19 cellular contexts compared by ENCODE assay signal in the genomic region with DNA sequence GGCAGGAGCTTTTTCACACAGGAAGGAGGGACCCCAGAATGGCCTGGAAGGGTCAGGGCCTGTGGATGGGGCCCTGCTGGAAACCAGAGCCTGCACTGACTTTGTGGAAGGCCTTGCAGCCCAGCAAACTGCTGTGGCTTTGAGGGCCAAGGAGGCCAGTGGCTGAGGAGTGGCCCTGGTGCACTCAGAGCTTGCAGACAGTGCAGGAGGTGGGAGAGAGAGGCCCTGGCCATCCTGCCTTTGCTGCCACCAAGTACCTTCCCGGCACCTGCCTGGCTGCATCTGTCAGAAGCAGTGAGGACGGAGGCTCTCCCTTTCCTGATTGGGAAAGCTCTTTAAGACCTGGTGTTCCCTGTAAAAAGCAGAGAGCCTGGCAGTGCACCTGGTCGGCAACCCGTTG. TPM values are rescaled to one million over a fixed set of nuclear protein-coding genes. Genes with fewer than 3 reads are reported as not detected.
DNase-seq lines count a peak whose midpoint lies in the region; ATAC-seq, FAIRE-seq and TF ChIP-seq lines count a peak whose summit lies in the region.
"Had no signal": no experiment of that assay in that cellular context is flagged by ENCODE, and none has a peak within 500 bp of the region (broad histone marks: within the 10 kb centered on the region; RNA-seq: fewer than 3 reads in every experiment).

No MANE protein-coding gene starts in this region.

- DNase-seq in right lobe of liver (peak in 2 of 3 donors; percentile 14 to 29), HepG2 (ENCODE audit: low spot score) (no peak), aorta (peak; percentile 21 to 66), PC-9 (no peak)
- no peak for DNase-seq in effector memory CD8-positive, alpha-beta T cell
- DNase-seq: anterior cingulate cortex, DMS53, erythroblast, mammary epithelial cell, MM.1S, occipital lobe, SJCRH30, stomach had no signal

- no peak for TF ChIP-seq RAD21 in HepG2 (CRISPR knock-in tag; IDR thresholded peaks at IDR 0.05)

- H3K27me3 ChIP-seq in right lobe of liver: no peaks in the 10 kb centered on the region
- H3K27me3 ChIP-seq in HepG2 (ENCODE audit: control insufficient read depth in 1 of 2, insufficient read depth in 2 of 2, low read length in 2 of 2): peaks cover 6 to 27% of the 10 kb centered on the region in 2 experiments
- no peaks in the 10 kb centered on the region for H3K27me3 ChIP-seq in aorta (ENCODE audit: control insufficient read depth in 1 of 2, insufficient read depth in 2 of 2, low read length in 1 of 2)
- H3K27me3 ChIP-seq in PC-9 (ENCODE audit: insufficient read depth, low read depth): peaks cover 4% of the 10 kb centered on the region; the same call in 1 of the 2 replicates
- H3K27me3 ChIP-seq: SJCRH30, stomach, vagina had no signal

- H4K20me1 ChIP-seq in HepG2 (ENCODE audit: insufficient read depth, low read length): no peaks in the 10 kb centered on the region
- no peaks in the 10 kb centered on the region for H4K20me1 ChIP-seq in PC-9 (ENCODE audit: insufficient read depth)

- no peak overlapping the region for H3K9ac ChIP-seq in HepG2 (ENCODE audit: insufficient read depth, low read depth, low read length)

- BruUV-seq in HepG2 (replicated peaks; lab: Mats Ljungman, UMichigan): no TSS peak
- BruUV-seq in PC-9 (replicated peaks; lab: Mats Ljungman, UMichigan): no TSS peak

- no peak overlapping the region for H3K4me3 ChIP-seq in right lobe of liver
- no peak overlapping the region for H3K4me3 ChIP-seq in HepG2 (replicated peaks in 1 of 3; ENCODE audit: insufficient read depth in 1 of 3, low read depth in 2 of 3, low read length in 3 of 3)
- H3K4me3 ChIP-seq in aorta (ENCODE audit: low read length in 2 of 2): no peak overlapping the region
- no peak overlapping the region for H3K4me3 ChIP-seq in PC-9
- H3K4me3 ChIP-seq: SJCRH30, stomach, vagina had no signal

- WGBS in right lobe of liver (ENCODE audit: insufficient coverage, low coverage, low lambda C conversion rate, missing lambda C conversion rate): 79% methylated on average over 2 of the region's 4 CpGs
- 27% methylated on average over 3 of the region's 4 CpGs for WGBS in HepG2 (ENCODE audit: low lambda C conversion rate)
- WGBS in aorta, 2 donors: 80 to 87% methylated on average over 4 of the region's 4 CpGs

- no peak overlapping the region for H3K27ac ChIP-seq in right lobe of liver
- H3K27ac ChIP-seq in HepG2 (ENCODE audit: extremely low read length, insufficient read depth, low read length): no peak overlapping the region
- peak overlapping the region; percentile 76 for H3K27ac ChIP-seq in VCaP
- H3K27ac ChIP-seq in aorta (ENCODE audit: low read depth in 1 of 2, low read length in 2 of 2): no peak overlapping the region
- no peak overlapping the region for H3K27ac ChIP-seq in PC-9
- H3K27ac ChIP-seq: SJCRH30, vagina had no signal

- no peak for TF ChIP-seq POLR2A in right lobe of liver (IDR thresholded peaks at IDR 0.05)
- TF ChIP-seq POLR2A in HepG2 (IDR thresholded peaks at IDR 0.05; ENCODE audit: insufficient read depth in 1 of 2, low read depth in 2 of 2, low read length in 2 of 2): no peak

- no peaks in the 10 kb centered on the region for H3K27me3 Mint-ChIP-seq in effector memory CD8-positive, alpha-beta T cell

- H3K4me3 Mint-ChIP-seq in effector memory CD8-positive, alpha-beta T cell: peak overlapping the region; percentile 82 to 97

- peaks cover 44% of the 10 kb centered on the region for H3K36me3 Mint-ChIP-seq in effector memory CD8-positive, alpha-beta T cell (ENCODE audit: insufficient read depth)

- H3K9me2 ChIP-seq in PC-9 (ENCODE audit: insufficient read depth): no peaks in the 10 kb centered on the region

- H2AFZ ChIP-seq in HepG2 (ENCODE audit: low read length) (no peak overlapping the region), PC-9 (no peak overlapping the region)

- no peaks in the 10 kb centered on the region for H3K36me3 ChIP-seq in right lobe of liver
- no peaks in the 10 kb centered on the region for H3K36me3 ChIP-seq in HepG2 (replicated peaks in 1 of 2; ENCODE audit: control insufficient read depth in 1 of 2, insufficient read depth in 2 of 2, low read length in 2 of 2)
- H3K36me3 ChIP-seq in aorta (ENCODE audit: control insufficient read depth in 1 of 2, insufficient read depth in 2 of 2, low read length in 1 of 2): no peaks in the 10 kb centered on the region
- H3K36me3 ChIP-seq in PC-9 (ENCODE audit: low read depth): no peaks in the 10 kb centered on the region
- H3K36me3 ChIP-seq: SJCRH30, stomach, vagina had no signal

- peaks cover 75 to 86% of the 10 kb centered on the region in 2 donors for H3K4me1 Mint-ChIP-seq in effector memory CD8-positive, alpha-beta T cell (ENCODE audit: low read depth in 2 of 2)

- CTCF ChIA-PET in HepG2 (lab: Yijun Ruan, JAX; ENCODE audit: low intra/inter-chr PET ratio, low total read pairs) (no interaction called here), PC-9 (lab: Charles Lee) (no interaction called here)

- H3K9me3 ChIP-seq in right lobe of liver (no peaks in the 10 kb centered on the region), HepG2 (ENCODE audit: low read length) (no peaks in the 10 kb centered on the region), aorta (ENCODE audit: control insufficient read depth, low read length) (no peaks in the 10 kb centered on the region), PC-9 (ENCODE audit: insufficient read depth, low read depth) (no peaks in the 10 kb centered on the region)
- H3K9me3 ChIP-seq: stomach, vagina had no signal

- no peaks in the 10 kb centered on the region for H3K4me1 ChIP-seq in right lobe of liver
- no peaks in the 10 kb centered on the region for H3K4me1 ChIP-seq in HepG2 (ENCODE audit: insufficient read depth, low read length)
- H3K4me1 ChIP-seq in aorta (ENCODE audit: control insufficient read depth in 1 of 2, insufficient read depth in 2 of 2, low read length in 2 of 2): no peaks in the 10 kb centered on the region
- no peaks in the 10 kb centered on the region for H3K4me1 ChIP-seq in PC-9 (replicated peaks; ENCODE audit: insufficient read depth)

- peak overlapping the region; percentile 91 to 98 for H3K27ac Mint-ChIP-seq in effector memory CD8-positive, alpha-beta T cell

- H3K4me2 ChIP-seq in HepG2 (ENCODE audit: low read depth, low read length) (no peak overlapping the region), PC-9 (no peak overlapping the region)

- intact Hi-C loops in right lobe of liver (cut with DNase I) (no loop called here), HepG2 (cut with micrococcal nuclease; ENCODE audit: unreplicated experiment) (no loop called here), aorta (cut with DNase I) (no loop called here), PC-9 (cut with micrococcal nuclease; ENCODE audit: unreplicated experiment) (no loop called here)

- POLR2A ChIA-PET in HepG2 (lab: Yijun Ruan, JAX) (no interaction called here), PC-9 (lab: Charles Lee; ENCODE audit: unreplicated experiment) (no interaction called here)

- in situ Hi-C loops in HepG2 (cut with HindIII; ENCODE audit: extremely low pct_ligation_motif_present, low pct_unique_long_range_greater_than_20kb): no loop called here

- ATAC-seq in right lobe of liver: no peak
- ATAC-seq in HepG2: no peak
- ATAC-seq in effector memory CD8-positive, alpha-beta T cell (replicated peaks): no peak
- ATAC-seq in aorta (ENCODE audit: low FRiP score): no peak
- no peak for ATAC-seq in GM21786 (IDR thresholded peaks at IDR 0.05; ENCODE audit: unreplicated experiment)
- no peak for ATAC-seq in GM21526 (IDR thresholded peaks at IDR 0.05; ENCODE audit: low FRiP score, unreplicated experiment)

- no peaks in the 10 kb centered on the region for H3K9me3 Mint-ChIP-seq in effector memory CD8-positive, alpha-beta T cell

- H3F3A ChIP-seq in PC-9 (ENCODE audit: insufficient read depth, low read depth): no peaks in the 10 kb centered on the region

- TF ChIP-seq CTCF in right lobe of liver (IDR thresholded peaks at IDR 0.05): no peak
- TF ChIP-seq CTCF in HepG2 (CRISPR knock-in tag; IDR thresholded peaks at IDR 0.05): no peak
- TF ChIP-seq CTCF in VCaP (conservative IDR thresholded peaks at IDR 0.05): no peak
- no peak for TF ChIP-seq CTCF in PC-9 (conservative IDR thresholded peaks at IDR 0.05)

- TF ChIP-seq EP300 in HepG2 (IDR thresholded peaks at IDR 0.05; ENCODE audit: low read depth in 2 of 2, low read length in 2 of 2) (no peak), HepG2 (CRISPR knock-in tag; IDR thresholded peaks at IDR 0.05; ENCODE audit: borderline replicate concordance) (no peak)

- no peak for FAIRE-seq in HepG2 (lab: Jason Lieb, UNC)
- FAIRE-seq: colon had no signal

- H3K79me2 ChIP-seq in HepG2 (ENCODE audit: insufficient read depth, low read length): no peaks in the 10 kb centered on the region
- H3K79me2 ChIP-seq in PC-9 (ENCODE audit: low read depth): no peaks in the 10 kb centered on the region

TF ChIP-seq in HepG2, 621 proteins besides CTCF, POLR2A, EP300 and RAD21 (continues in another document):
- no peak for TF ChIP-seq GLI4 (CRISPR knock-in tag; IDR thresholded peaks at IDR 0.05; ENCODE audit: borderline replicate concordance)
- no peak for TF ChIP-seq ZNF703 (CRISPR knock-in tag; IDR thresholded peaks at IDR 0.05; ENCODE audit: borderline replicate concordance)

RNA-seq across cellular contexts. Expression of a gene that starts 6.4 kb away (rescaled TPM):
- total RNA-seq in right lobe of liver (1 to 10 TPM; 1.2 to 4.9 (median 2.2) TPM), HepG2 (2016; rRNA removed; fragmentation: Illumina TruSeq; extraction: Trizol) (8.7 and 9.2 TPM in 2 replicates), aorta (10 to 100 TPM; 14.1 to 42.9 TPM), PC-9 (2021) (not detected in 2 replicates)
- total RNA-seq in HepG2 (2016; cell fraction: cytosol; rRNA removed; fragmentation: Illumina TruSeq; extraction: Trizol; ENCODE audit: low read depth): 5.7 and 10.5 TPM in 2 replicates
- total RNA-seq in HepG2 (2016; cell fraction: insoluble cytoplasmic fraction; rRNA removed; fragmentation: Illumina TruSeq; extraction: Trizol): 8.0 and 9.9 TPM in 2 replicates
- total RNA-seq in HepG2 (2016; cell fraction: membrane; rRNA removed; fragmentation: Illumina TruSeq; extraction: Trizol): 9.1 and 10.1 TPM in 2 replicates
- total RNA-seq in HepG2 (2016; cell fraction: nucleus; rRNA removed; fragmentation: Illumina TruSeq; extraction: Trizol): 2.9 and 4.0 TPM in 2 replicates
- polyA plus RNA-seq in HepG2 (2011; rRNA removed) (4.4 TPM in 2 replicates), aorta (10 to 100 TPM; 16.5 to 30.4 TPM)
- polyA plus RNA-seq in HepG2 (2011; cell fraction: cytosol; rRNA removed): 3.9 and 5.6 TPM in 2 replicates
- polyA plus RNA-seq in HepG2 (2011; cell fraction: nucleus; rRNA removed): 4.4 and 6.8 TPM in 2 replicates
- 3.9 and 7.4 TPM in 2 replicates for polyA plus RNA-seq in HepG2 (2012)
- 7.4 and 12.4 TPM in 2 replicates for polyA plus RNA-seq in HepG2 (2016; cell fraction: cytosol; fragmentation: Illumina TruSeq; extraction: Trizol; ENCODE audit: low read depth)
- 7.8 and 11.1 TPM in 2 replicates for polyA plus RNA-seq in HepG2 (2016; cell fraction: insoluble cytoplasmic fraction; fragmentation: Illumina TruSeq; extraction: Trizol; ENCODE audit: low read depth)
- 9.1 and 13.5 TPM in 2 replicates for polyA plus RNA-seq in HepG2 (2016; cell fraction: membrane; fragmentation: Illumina TruSeq; extraction: Trizol; ENCODE audit: low read depth)
- polyA plus RNA-seq in HepG2 (2016; cell fraction: nucleus; fragmentation: Illumina TruSeq; extraction: Trizol; ENCODE audit: insufficient read depth, low read depth): 6.9 and 7.5 TPM in 2 replicates
- polyA minus RNA-seq in HepG2 (2011; rRNA and poly(A)+ RNA removed; ENCODE audit: low replicate concordance): 2.2 TPM in 1 of 2 replicates, not detected in the other
- polyA minus RNA-seq in HepG2 (2011; cell fraction: cytosol; rRNA and poly(A)+ RNA removed): 3.2 TPM in 1 of 2 replicates, not detected in the other
- 1.8 and 2.4 TPM in 2 replicates for polyA minus RNA-seq in HepG2 (2011; cell fraction: nucleus; rRNA and poly(A)+ RNA removed)
- total RNA-seq: glomerular endothelial cell had no signal

Comparison
In these comparisons a context has a peak if more than half of its experiments do, and no peak if none do; other contexts are left out.
1. DNase-seq: peak in right lobe of liver (2 of 3) and aorta (2 of 2); none in HepG2 (single experiment), effector memory CD8-positive, alpha-beta T cell (0 of 3) and PC-9 (0 of 2).